10 cellular contexts compared by ENCODE assay signal in the genomic region with DNA sequence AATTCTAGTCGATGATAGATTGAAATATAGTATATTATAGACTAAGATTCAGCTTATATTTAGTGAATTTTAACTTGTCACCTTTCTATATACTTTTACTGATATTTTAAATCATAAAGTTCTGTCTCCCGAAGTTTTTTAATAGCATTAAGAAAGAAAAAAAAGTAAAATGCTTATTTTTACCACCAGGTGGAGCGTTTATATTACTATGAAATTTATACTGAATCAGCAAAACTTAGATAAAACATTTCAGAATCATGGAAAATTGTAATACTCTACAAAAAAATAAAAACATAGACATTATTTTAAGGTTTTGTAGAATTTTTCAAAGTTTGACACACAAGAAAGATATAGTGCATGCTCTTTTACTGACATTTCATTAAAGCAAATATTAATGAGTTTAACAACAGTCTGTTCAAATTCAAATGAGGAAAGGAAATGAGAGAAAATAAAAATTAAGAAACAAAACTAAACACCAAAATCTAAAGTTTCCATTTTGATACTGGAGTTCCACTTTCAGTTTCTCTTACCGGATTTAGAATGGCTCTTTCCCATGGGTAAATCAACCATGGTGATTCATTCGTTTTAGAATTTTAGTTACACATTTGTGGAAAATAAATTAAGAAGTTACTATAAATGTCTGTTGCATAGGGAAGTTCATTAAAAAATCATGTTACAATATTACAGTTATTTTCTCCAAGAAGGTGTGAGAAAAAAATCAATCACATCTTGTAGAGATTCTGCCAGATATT.
DNase-seq lines count a peak whose midpoint lies in the region; ATAC-seq and TF ChIP-seq lines count a peak whose summit lies in the region.
"Had no signal": no experiment of that assay in that cellular context is flagged by ENCODE, and none has a peak within 500 bp of the region (broad histone marks: within the 10 kb centered on the region; RNA-seq: fewer than 3 reads in every experiment).

No MANE protein-coding gene starts in this region.

- no peaks in the 10 kb centered on the region for H3K27me3 Mint-ChIP-seq in activated naive CD8-positive, alpha-beta T cell treated with anti-CD3 and anti-CD28 coated beads, Interleukin-2, amount 10 ng/mL, durations not matched to agents 7 days and 5 days
- no peaks in the 10 kb centered on the region for H3K27me3 Mint-ChIP-seq in activated naive CD8-positive, alpha-beta T cell treated with anti-CD3 and anti-CD28 coated beads for 36 hours
- peaks cover 0 to 4% (median 3%) of the 10 kb centered on the region in 3 donors for H3K27me3 Mint-ChIP-seq in immature natural killer cell (ENCODE audit: low read depth in 3 of 3)

- TF ChIP-seq EP300 in suprapubic skin (IDR thresholded peaks at IDR 0.05), result no peak

- intact Hi-C loops in dorsolateral prefrontal cortex (cut with DNase I), result loop anchor here in 1 of 2 donors (10.0 kb wide), 1 partner anchor 397 kb away; no protein-coding TSS in a partner anchor

- no peaks in the 10 kb centered on the region for H3K36me3 ChIP-seq in suprapubic skin

- DNase-seq in activated naive CD8-positive, alpha-beta T cell treated with anti-CD3 and anti-CD28 coated beads, Interleukin-2, amount 10 ng/mL, durations not matched to agents 7 days and 5 days, result no peak
- no peak for DNase-seq in activated naive CD8-positive, alpha-beta T cell treated with anti-CD3 and anti-CD28 coated beads for 36 hours
- DNase-seq in NCI-H2171 treated with DMSO at 0.1 percent for 48 hours (lab: John Stamatoyannopoulos, UW) (peak; percentile 74), dorsolateral prefrontal cortex (no peak), suprapubic skin (ENCODE audit: low spot score in 2 of 2) (no peak), cerebellum (ENCODE audit: low spot score) (no peak), epidermal melanocyte (ENCODE audit: insufficient read length, low spot score) (no peak), immature natural killer cell (no peak)
- DNase-seq: anterior cingulate cortex, RPMI8226 had no signal

- no peaks in the 10 kb centered on the region for H3K27me3 ChIP-seq in dorsolateral prefrontal cortex
- H3K27me3 ChIP-seq in suprapubic skin, result no peaks in the 10 kb centered on the region

- H3K4me1 ChIP-seq in suprapubic skin, result peaks cover 8% of the 10 kb centered on the region

- no peaks in the 10 kb centered on the region for H3K36me3 Mint-ChIP-seq in activated naive CD8-positive, alpha-beta T cell treated with anti-CD3 and anti-CD28 coated beads, Interleukin-2, amount 10 ng/mL, durations not matched to agents 7 days and 5 days
- H3K36me3 Mint-ChIP-seq in activated naive CD8-positive, alpha-beta T cell treated with anti-CD3 and anti-CD28 coated beads for 36 hours, result no peaks in the 10 kb centered on the region
- H3K36me3 Mint-ChIP-seq in immature natural killer cell, result no peaks in the 10 kb centered on the region

- 25% methylated on average over 5 of the region's 5 CpGs for whole genome bisulfite sequencing in suprapubic skin

- TF ChIP-seq CTCF in dorsolateral prefrontal cortex (IDR thresholded peaks at IDR 0.05 in 54 of 56, conservative IDR thresholded peaks at IDR 0.05 in 2 of 56; ENCODE audit: low read depth in 1 of 56, partially characterized antibody in 56 of 56) (peak in 53 of 56 donors; percentile 12 to 67 (median 51)), suprapubic skin (IDR thresholded peaks at IDR 0.05) (no peak)

- no peak for TF ChIP-seq POLR2A in suprapubic skin (IDR thresholded peaks at IDR 0.05)

- no peak for ATAC-seq in activated naive CD8-positive, alpha-beta T cell treated with anti-CD3 and anti-CD28 coated beads, Interleukin-2, amount 10 ng/mL, durations not matched to agents 7 days and 5 days (ENCODE audit: low read depth)

- POLR2A ChIA-PET in activated naive CD8-positive, alpha-beta T cell treated with anti-CD3 and anti-CD28 coated beads, Interleukin-2, amount 10 ng/mL, durations not matched to agents 7 days and 5 days (lab: Charles Lee), result no interaction called here

- no peaks in the 10 kb centered on the region for H3K9me3 Mint-ChIP-seq in activated naive CD8-positive, alpha-beta T cell treated with anti-CD3 and anti-CD28 coated beads, Interleukin-2, amount 10 ng/mL, durations not matched to agents 7 days and 5 days
- peaks cover 2% of the 10 kb centered on the region for H3K9me3 Mint-ChIP-seq in activated naive CD8-positive, alpha-beta T cell treated with anti-CD3 and anti-CD28 coated beads for 36 hours
- H3K9me3 Mint-ChIP-seq in immature natural killer cell, result peaks cover 4 to 37% (median 13%) of the 10 kb centered on the region in 6 donors

- no peaks in the 10 kb centered on the region for H3K4me1 Mint-ChIP-seq in activated naive CD8-positive, alpha-beta T cell treated with anti-CD3 and anti-CD28 coated beads, Interleukin-2, amount 10 ng/mL, durations not matched to agents 7 days and 5 days
- H3K4me1 Mint-ChIP-seq in activated naive CD8-positive, alpha-beta T cell treated with anti-CD3 and anti-CD28 coated beads for 36 hours, result peaks cover 4% of the 10 kb centered on the region
- H3K4me1 Mint-ChIP-seq in immature natural killer cell, result no peaks in the 10 kb centered on the region

- no peaks in the 10 kb centered on the region for H3K9me3 ChIP-seq in suprapubic skin

- H3K4me3 ChIP-seq in dorsolateral prefrontal cortex, result peak overlapping the region in 42 of 59 donors; percentile 1 to 50 (median 27)
- H3K4me3 ChIP-seq in suprapubic skin, result peak overlapping the region; percentile 15

- no peak overlapping the region for H3K27ac Mint-ChIP-seq in activated naive CD8-positive, alpha-beta T cell treated with anti-CD3 and anti-CD28 coated beads, Interleukin-2, amount 10 ng/mL, durations not matched to agents 7 days and 5 days
- H3K27ac Mint-ChIP-seq in activated naive CD8-positive, alpha-beta T cell treated with anti-CD3 and anti-CD28 coated beads for 36 hours, result no peak overlapping the region
- no peak overlapping the region for H3K27ac Mint-ChIP-seq in immature natural killer cell

- H3K4me3 Mint-ChIP-seq in activated naive CD8-positive, alpha-beta T cell treated with anti-CD3 and anti-CD28 coated beads, Interleukin-2, amount 10 ng/mL, durations not matched to agents 7 days and 5 days, result peak overlapping the region; percentile 29
- no peak overlapping the region for H3K4me3 Mint-ChIP-seq in activated naive CD8-positive, alpha-beta T cell treated with anti-CD3 and anti-CD28 coated beads for 36 hours
- H3K4me3 Mint-ChIP-seq in immature natural killer cell, result no peak overlapping the region

- H3K27ac ChIP-seq in dorsolateral prefrontal cortex (no peak overlapping the region), suprapubic skin (no peak overlapping the region)

Comparison
In these comparisons a context has a peak if more than half of its experiments do, and no peak if none do; other contexts are left out.
1. CTCF ChIP-seq: peak in dorsolateral prefrontal cortex (53 of 56); none in suprapubic skin (0 of 2).